ENCODE assay signal across 19 cellular contexts in genomic region chr3:110965976-110966375, GRCh38.
A peak's percentile ranks its signal among the peaks of the same experiment; 100 is the strongest.
DNase-seq lines count a peak whose midpoint lies in the region; ATAC-seq, FAIRE-seq and TF ChIP-seq lines count a peak whose summit lies in the region.
"Had no signal": no experiment of that assay in that cellular context is flagged by ENCODE, and none has a peak within 500 bp of the region (broad histone marks: within the 10 kb centered on the region; RNA-seq: fewer than 3 reads in every experiment).

No MANE protein-coding gene starts in this region.

- H2BK15ac ChIP-seq in H9 (ENCODE audit: low read depth, low read length), result no peak overlapping the region
- no peak overlapping the region for H2BK15ac ChIP-seq in H1 (ENCODE audit: low read length)

- ATAC-seq in HG03442 (IDR thresholded peaks at IDR 0.05; ENCODE audit: unreplicated experiment), result no peak
- ATAC-seq: HCT116, K562 had no signal

- H3K79me1 ChIP-seq in H9 (ENCODE audit: insufficient read depth, low read depth, low read length, poor library complexity, severe bottlenecking), result no peaks in the 10 kb centered on the region
- H3K79me1 ChIP-seq in H1 (ENCODE audit: low read depth, low read length), result no peaks in the 10 kb centered on the region

- TF ChIP-seq EP300 in H1 (IDR thresholded peaks at IDR 0.05; ENCODE audit: borderline replicate concordance in 1 of 2, low read depth in 2 of 2, low read length in 2 of 2), result no peak

- H3K23ac ChIP-seq in H9 (ENCODE audit: insufficient read length, low read depth, low read length) (no peak overlapping the region), H1 (ENCODE audit: insufficient read length) (no peak overlapping the region)

- H3K23me2 ChIP-seq in H9 (ENCODE audit: insufficient read length, low read depth, low read length, poor library complexity, severe bottlenecking) (no peaks in the 10 kb centered on the region), H1 (ENCODE audit: low read depth, low read length) (no peaks in the 10 kb centered on the region)

- no peak overlapping the region for H3K27ac ChIP-seq in H9 (ENCODE audit: insufficient read length, low read depth, low read length)
- 0 out of 2 replicates have a peak overlapping the region, but pooled peaks have one; percentile 28 for H3K27ac ChIP-seq in H1 (ENCODE audit: low read depth, low read length)
- H3K27ac ChIP-seq in A673 (ENCODE audit: low read depth, low read length, poor library complexity, severe bottlenecking), result no peak overlapping the region
- H3K27ac ChIP-seq: C4-2B had no signal

- H2BK12ac ChIP-seq in H9 (ENCODE audit: insufficient read length, low read depth, low read length), result no peak overlapping the region
- peak overlapping the region; percentile 0; the same call in 1 of the 2 replicates for H2BK12ac ChIP-seq in H1 (ENCODE audit: low read depth, low read length)

- CTCF ChIA-PET in H1 (lab: Charles Lee; ENCODE audit: partially characterized antibody), result interaction anchor here (1.2 kb wide), 1 partner anchor 9 kb away, joined by 3 read pairs; no protein-coding TSS in a partner anchor
- CTCF ChIA-PET in A673 (lab: Charles Lee), result no interaction called here

- H3K4me1 ChIP-seq in H9 (ENCODE audit: insufficient read depth, low read length) (no peaks in the 10 kb centered on the region), H1 (replicated peaks in 1 of 4; ENCODE audit: control insufficient read depth in 3 of 4, insufficient read depth in 4 of 4, low read length in 3 of 4) (no peaks in the 10 kb centered on the region), A673 (ENCODE audit: insufficient read depth, low read length, poor library complexity, severe bottlenecking) (no peaks in the 10 kb centered on the region)
- H3K4me1 ChIP-seq: Caco-2 had no signal

- H2BK120ac ChIP-seq in H9 (ENCODE audit: low read depth, low read length, poor library complexity, severe bottlenecking), result no peak overlapping the region
- H2BK120ac ChIP-seq in H1 (replicated peaks; ENCODE audit: low read depth, low read length), result no peak overlapping the region

- peaks cover 2 to 19% (median 4%) of the 10 kb centered on the region in 4 experiments; a peak in 5 of 8 replicates for H3K36me3 ChIP-seq in H1 (ENCODE audit: control insufficient read depth in 2 of 4, insufficient read depth in 4 of 4, low read length in 3 of 4)
- H3K36me3 ChIP-seq in A673 (ENCODE audit: insufficient read depth, low read length, poor library complexity, severe bottlenecking), result no peaks in the 10 kb centered on the region

- no peak overlapping the region for H3K14ac ChIP-seq in H9 (ENCODE audit: insufficient read depth, low read length)
- no peak overlapping the region for H3K14ac ChIP-seq in H1 (ENCODE audit: insufficient read length)

- H4K8ac ChIP-seq in H9 (replicated peaks; ENCODE audit: insufficient read length, low read depth, low read length) (no peak overlapping the region), H1 (ENCODE audit: extremely low read depth, insufficient read depth, low read length) (no peak overlapping the region)

- no peak overlapping the region for H4K5ac ChIP-seq in H9 (ENCODE audit: insufficient read length, low read depth, low read length)
- no peak overlapping the region for H4K5ac ChIP-seq in H1 (ENCODE audit: insufficient read length, low read depth, low read length)

- no peaks in the 10 kb centered on the region for H3K27me3 Mint-ChIP-seq in H9 (ENCODE audit: low read depth)
- H3K27me3 Mint-ChIP-seq in nephron progenitor cell (ENCODE audit: low read depth, poor library complexity), result no peaks in the 10 kb centered on the region

- H3K27me3 ChIP-seq in H9 (ENCODE audit: insufficient read depth, low read length), result no peaks in the 10 kb centered on the region
- H3K27me3 ChIP-seq in H1 (replicated peaks in 1 of 4; ENCODE audit: control insufficient read depth in 3 of 4, extremely low read depth in 1 of 4, insufficient read depth in 3 of 4, low read length in 3 of 4), result no peaks in the 10 kb centered on the region
- no peaks in the 10 kb centered on the region for H3K27me3 ChIP-seq in A673 (replicated peaks; ENCODE audit: insufficient read depth, low read depth, low read length, poor library complexity)

- H2BK5ac ChIP-seq in H9 (ENCODE audit: insufficient read length, low read length) (no peak overlapping the region), H1 (ENCODE audit: low read depth, low read length) (peak overlapping the region; percentile 49; the same call in 1 of the 2 replicates)

- H3K4me2 ChIP-seq in H9 (ENCODE audit: insufficient read depth, insufficient read length, low read length) (peak overlapping the region; percentile 17), H1 (ENCODE audit: insufficient read depth in 1 of 2, low read depth in 2 of 2, low read length in 2 of 2) (peak overlapping the region; percentile 58 to 77; a peak in 3 of 4 replicates)

- peaks cover 32 to 40% of the 10 kb centered on the region in 2 experiments for H3K9me3 Mint-ChIP-seq in H9
- H3K9me3 Mint-ChIP-seq in nephron progenitor cell, result peaks cover 46% of the 10 kb centered on the region

- H3K27ac Mint-ChIP-seq in H9, result no peak overlapping the region
- peak overlapping the region; percentile 45 for H3K27ac Mint-ChIP-seq in nephron progenitor cell
- H3K27ac Mint-ChIP-seq: CD4-positive, alpha-beta T cell had no signal

- no peak for DNase-seq in H9
- peak; percentile 7 for DNase-seq in NCI-H69 (lab: John Stamatoyannopoulos, UW)
- DNase-seq in H1 (ENCODE audit: low read depth in 1 of 2, low spot score in 2 of 2), result no peak
- DNase-seq in nephron progenitor cell, result no peak
- DNase-seq in stimulated activated CD8-positive, alpha-beta memory T cell treated with anti-CD3 and anti-CD28 coated beads, Interleukin-4, amount 100 ng/mL, for 48 hours, result no peak
- DNase-seq in A673 (ENCODE audit: low spot score), result no peak
- no peak for DNase-seq in T-helper 1 cell
- DNase-seq: AML-193; Caco-2; CD4-positive, alpha-beta T cell had no signal

- H2AK5ac ChIP-seq in H9 (ENCODE audit: insufficient read length, low read length) (no peak overlapping the region), H1 (ENCODE audit: low read depth, low read length) (no peak overlapping the region)

- H3K36me3 Mint-ChIP-seq in H9 (ENCODE audit: insufficient read depth in 1 of 3, low read depth in 3 of 3), result peaks cover 31 to 67% (median 44%) of the 10 kb centered on the region in 3 experiments
- H3K36me3 Mint-ChIP-seq in nephron progenitor cell (ENCODE audit: low read depth), result peaks cover 70% of the 10 kb centered on the region

- H2AFZ ChIP-seq in H9 (ENCODE audit: low read length), result no peak overlapping the region
- no peak overlapping the region for H2AFZ ChIP-seq in H1 (ENCODE audit: low read length)

- POLR2A ChIA-PET in H1 (lab: Charles Lee; ENCODE audit: partially characterized antibody), result interaction anchor here (0.7 to 7.6 kb wide), 13 partner anchors 8 to 788 kb away, joined by 3 to 135 read pairs (median 5); no protein-coding TSS in a partner anchor
- POLR2A ChIA-PET in A673 (lab: Charles Lee; ENCODE audit: low non-redundant PET), result no interaction called here

- no TSS peak for BruUV-seq in A673 (replicated peaks; lab: Mats Ljungman, UMichigan)

- H3K4me1 Mint-ChIP-seq in H9 (no peaks in the 10 kb centered on the region), nephron progenitor cell (peaks cover 15% of the 10 kb centered on the region)

- H3K4me3 ChIP-seq in H1 (ENCODE audit: extremely low read depth in 1 of 4, insufficient read depth in 2 of 4, low read depth in 3 of 4, low read length in 4 of 4), result peak overlapping the region in 1 of 4 experiments; percentile 75; a peak in 3 of 8 replicates
- no peak overlapping the region for H3K4me3 ChIP-seq in A673 (ENCODE audit: low read depth, low read length, poor library complexity, severe bottlenecking)
- H3K4me3 ChIP-seq: K562 had no signal

- no peak for FAIRE-seq in H1 (lab: Jason Lieb, UNC)
- FAIRE-seq: A204.1, D721Med, G401.6, GM12891, GM19239, K562 had no signal

- TF ChIP-seq POLR2A in H1 (IDR thresholded peaks at IDR 0.05; ENCODE audit: control extremely low read depth in 1 of 2, low read depth in 2 of 2, low read length in 2 of 2), result peak; percentile 22 to 44; a peak in 1 of 3 replicates

- intact Hi-C loops in A673 (cut with micrococcal nuclease; ENCODE audit: unreplicated experiment), result no loop called here

- H2BK20ac ChIP-seq in H9 (ENCODE audit: low read depth, low read length, poor library complexity, severe bottlenecking), result peak overlapping the region; percentile 6
- H2BK20ac ChIP-seq in H1 (ENCODE audit: low read length), result no peak overlapping the region

- no CpG with 5 or more reads among the region's 5 CpGs for WGBS in H9 (ENCODE audit: extremely low coverage, insufficient read length, low lambda C conversion rate)
- 89% methylated on average over 5 of the region's 5 CpGs; no CpG with 5 or more reads in 1 of the 2 experiments for WGBS in H1 (ENCODE audit: extremely low coverage in 1 of 2, insufficient coverage in 1 of 2, insufficient read length in 1 of 2, insufficient replicate concordance in 2 of 2, low coverage in 1 of 2, low lambda C conversion rate in 2 of 2, missing lambda C conversion rate in 1 of 2), 2 experiments

- H3T11ph ChIP-seq in H9 (ENCODE audit: low read length), result no peak overlapping the region

- H3K9me3 ChIP-seq in H9 (ENCODE audit: control insufficient read depth, low read depth, low read length) (peaks cover 11% of the 10 kb centered on the region), H1 (ENCODE audit: insufficient read depth in 2 of 2, low read depth in 1 of 2, low read length in 1 of 2) (peaks cover 0 to 3% of the 10 kb centered on the region in 2 experiments; a peak in 2 of 4 replicates), A673 (ENCODE audit: low read depth, low read length, poor library complexity, severe bottlenecking) (no peaks in the 10 kb centered on the region)

- H4K91ac ChIP-seq in H9 (ENCODE audit: insufficient read length, low read depth, low read length), result no peak overlapping the region
- no peak overlapping the region for H4K91ac ChIP-seq in H1 (replicated peaks; ENCODE audit: insufficient read length, low read length)

- H3K4me3 Mint-ChIP-seq in H9, result no peak overlapping the region
- peak overlapping the region; percentile 96 for H3K4me3 Mint-ChIP-seq in nephron progenitor cell
- H3K4me3 Mint-ChIP-seq: CD4-positive, alpha-beta T cell had no signal

- H4K20me1 ChIP-seq in H9 (ENCODE audit: control insufficient read depth, insufficient read depth, insufficient read length) (no peaks in the 10 kb centered on the region), H1 (replicated peaks in 1 of 2; ENCODE audit: control insufficient read depth in 1 of 2, insufficient read depth in 2 of 2, low read length in 2 of 2) (peaks cover 0 to 1% of the 10 kb centered on the region in 2 experiments)

- H3K18ac ChIP-seq in H9 (ENCODE audit: insufficient read length, low read depth, low read length) (no peak overlapping the region), H1 (ENCODE audit: extremely low read depth, low read length) (no peak overlapping the region)

- H3K4ac ChIP-seq in H9 (ENCODE audit: low read depth, low read length) (no peak overlapping the region), H1 (replicated peaks; ENCODE audit: insufficient read length, low read depth, low read length) (no peak overlapping the region)

- TF ChIP-seq RAD21 in H1 (IDR thresholded peaks at IDR 0.05 in 1 of 2, conservative IDR thresholded peaks at IDR 0.05 in 1 of 2; ENCODE audit: low read depth in 2 of 2, low read length in 2 of 2), result no peak

- H3K79me2 ChIP-seq in H9 (ENCODE audit: insufficient read depth, low read length), result peaks cover 20% of the 10 kb centered on the region; the same call in 1 of the 2 replicates
- peaks cover 0 to 99% of the 10 kb centered on the region in 2 experiments; a peak in 3 of 4 replicates for H3K79me2 ChIP-seq in H1 (ENCODE audit: control insufficient read depth in 1 of 2, insufficient read depth in 2 of 2, low read length in 2 of 2)

- TF ChIP-seq CTCF in H9 (conservative IDR thresholded peaks at IDR 0.05), result no peak
- no peak for TF ChIP-seq CTCF in H1 (IDR thresholded peaks at IDR 0.05; ENCODE audit: control extremely low read depth in 1 of 3, insufficient read depth in 1 of 3, low read depth in 1 of 3, low read length in 3 of 3)
- no peak for TF ChIP-seq CTCF in nephron progenitor cell (IDR thresholded peaks at IDR 0.05)
- no peak for TF ChIP-seq CTCF in A673 (conservative IDR thresholded peaks at IDR 0.05; ENCODE audit: low read depth, low read length)

- H3K56ac ChIP-seq in H9 (ENCODE audit: insufficient read length, low read depth, low read length) (no peak overlapping the region), H1 (replicated peaks; ENCODE audit: insufficient read length, low read depth, low read length) (no peak overlapping the region)

- H3K9ac ChIP-seq in H9 (ENCODE audit: extremely low read depth, insufficient read length, low read length), result no peak overlapping the region
- peak overlapping the region in 2 of 4 experiments; percentile 39 to 50; a peak in 2 of 7 replicates for H3K9ac ChIP-seq in H1 (replicated peaks in 1 of 4; ENCODE audit: extremely low read depth in 1 of 4, low read depth in 3 of 4, low read length in 3 of 4)
